In genomic region chr1:244205906-244206305, GRCh38 we compare ENCODE assay signal across 28 cellular contexts.
"Had no signal": no experiment of that assay in that cellular context is flagged by ENCODE, and none has a peak within 500 bp of the region (broad histone marks: within the 10 kb centered on the region; RNA-seq: fewer than 3 reads in every experiment).

No MANE protein-coding gene starts in this region.

- FAIRE-seq: pancreas had no signal

- H3K4me3 ChIP-seq: pancreas, psoas muscle, skin epidermis, smooth muscle cell, spleen, suprapubic skin, testis, tibial artery, transverse colon, upper lobe of right lung, uterus had no signal

- H3K27ac ChIP-seq: neutrophil, pancreas, psoas muscle, skin epidermis, spleen, suprapubic skin, testis, tibial artery, transverse colon, upper lobe of right lung, uterus had no signal

- H3K36me3 ChIP-seq: neutrophil, pancreas, spleen, suprapubic skin, tibial artery, transverse colon, upper lobe of right lung, uterus had no signal

- H3K9me3 ChIP-seq: neutrophil, pancreas, psoas muscle, spleen, suprapubic skin, testis, tibial artery, transverse colon, upper lobe of right lung, uterus had no signal

- H3K4me1 ChIP-seq: pancreas, suprapubic skin, testis, tibial artery, transverse colon, upper lobe of right lung, uterus had no signal

- ATAC-seq: naive thymus-derived CD8-positive, alpha-beta T cell; natural killer cell treated with Interleukin-12 subunit alpha and Interleukin-12 subunit beta and Interleukin-15 and Interleukin-18, amount 100 ng/mL, for 72 hours; pancreas; psoas muscle; right cardiac atrium; sciatic nerve; stimulated activated memory B cell treated with anti-CD40 and anti-IgM and Interleukin-4, amounts not matched to agents 10 μg/mL and 1 μg/mL and 100 μg/mL, for 72 hours; stimulated activated naive CD8-positive, alpha-beta T cell treated with anti-CD3 and anti-CD28 coated beads, Interleukin-15, amount 100 ng/mL, for 72 hours; stimulated activated naive CD8-positive, alpha-beta T cell treated with anti-CD3 and anti-CD28 coated beads, Interleukin-15, Interleukin-2, amounts not matched to agents 100 U/mL and 50 U/mL, for 24 hours; upper lobe of right lung had no signal

- DNase-seq: naive thymus-derived CD8-positive, alpha-beta T cell; nephron progenitor cell; nucleus accumbens; pancreas; psoas muscle; right cardiac atrium; spleen; stimulated activated CD4-positive, alpha-beta T cell treated with anti-CD3 and anti-CD28 coated beads, Interleukin-12 subunit alpha, Interleukin-12 subunit beta, amount 100 ng/mL, for 4 hours; stimulated activated CD4-positive, alpha-beta T cell treated with anti-CD3 and anti-CD28 coated beads, Interleukin-1b, Interleukin-23, amount 100 ng/mL, for 48 hours; stimulated activated CD4-positive, alpha-beta T cell treated with anti-CD3 and anti-CD28 coated beads, Interleukin-4, amount 100 ng/mL, for 1 hour; stimulated activated CD4-positive, alpha-beta T cell treated with anti-CD3 and anti-CD28 coated beads, Interleukin-4, amount 100 ng/mL, for 4 hours; stimulated activated CD8-positive, alpha-beta memory T cell treated with anti-CD3 and anti-CD28 coated beads, Interleukin-4, amount 100 ng/mL, for 48 hours; stimulated activated naive CD4-positive, alpha-beta T cell; stimulated activated naive CD8-positive, alpha-beta T cell treated with anti-CD3 and anti-CD28 coated beads, Interleukin-15, amount 100 ng/mL, for 72 hours; stimulated activated naive CD8-positive, alpha-beta T cell treated with anti-CD3 and anti-CD28 coated beads, Interleukin-15, Interleukin-2, amounts not matched to agents 100 U/mL and 50 U/mL, for 24 hours; substantia nigra; testis; tibial artery; transverse colon; upper lobe of right lung; uterus had no signal

- H3K4me2 ChIP-seq: smooth muscle cell had no signal

- H3K27me3 ChIP-seq: neutrophil, pancreas, spleen, testis, tibial artery, transverse colon, upper lobe of right lung, uterus had no signal
